Comparison of ENCODE assay signal across 8 cellular contexts in genomic region chr19:44499559-44499958, GRCh38. TPM values are rescaled to one million over a fixed set of nuclear protein-coding genes. Genes with fewer than 3 reads are reported as not detected.
DNase-seq lines count a peak whose midpoint lies in the region; ATAC-seq and TF ChIP-seq lines count a peak whose summit lies in the region.

No MANE protein-coding gene starts in this region.

- peak overlapping the region; percentile 94 for H3K27ac Mint-ChIP-seq in central memory CD8-positive, alpha-beta T cell (ENCODE audit: low read depth)
- H3K27ac Mint-ChIP-seq in naive thymus-derived CD4-positive, alpha-beta T cell: peak overlapping the region; percentile 82 to 94 (median 92)

- CTCF ChIA-PET in naive thymus-derived CD4-positive, alpha-beta T cell (lab: Charles Lee): interaction anchor here (0.5 to 0.9 kb wide), 3 partner anchors 11 to 335 kb away, joined by 3 read pairs; partner anchors contain the start of gene ZNF226

- H3K4me2 ChIP-seq in KMS-11: peak overlapping the region; percentile 86

- H2AFZ ChIP-seq in KMS-11 (ENCODE audit: low read depth): peak overlapping the region; percentile 86

- peaks cover 21% of the 10 kb centered on the region for H3K79me2 ChIP-seq in KMS-11 (ENCODE audit: insufficient read depth, low read depth)

- peaks cover 26% of the 10 kb centered on the region for H3K36me3 Mint-ChIP-seq in central memory CD8-positive, alpha-beta T cell (ENCODE audit: insufficient read depth)
- peaks cover 41 to 60% (median 55%) of the 10 kb centered on the region in 5 donors for H3K36me3 Mint-ChIP-seq in naive thymus-derived CD4-positive, alpha-beta T cell

- H3K27ac ChIP-seq in KMS-11: peak overlapping the region; percentile 69; the same call in 1 of the 2 replicates
- H3K27ac ChIP-seq in naive thymus-derived CD4-positive, alpha-beta T cell (ENCODE audit: low read depth, low read length): peak overlapping the region; percentile 84
- no peak overlapping the region for H3K27ac ChIP-seq in caudate nucleus (ENCODE audit: low read depth, low read length)

- TF ChIP-seq CTCF in AG10803 (conservative IDR thresholded peaks at IDR 0.05; ENCODE audit: low read length) (no peak), KMS-11 (conservative IDR thresholded peaks at IDR 0.05; ENCODE audit: low read depth, low read length) (no peak)

- H3K4me1 Mint-ChIP-seq in central memory CD8-positive, alpha-beta T cell: peaks cover 49% of the 10 kb centered on the region
- H3K4me1 Mint-ChIP-seq in naive thymus-derived CD4-positive, alpha-beta T cell: peaks cover 33 to 49% (median 37%) of the 10 kb centered on the region in 7 donors

- DNase-seq in AG10803 (ENCODE audit: low read depth) (no peak), DMS53 treated with DMSO at 0.1 percent for 48 hours (lab: John Stamatoyannopoulos, UW; ENCODE audit: unreplicated experiment) (no peak), DMS153 (lab: John Stamatoyannopoulos, UW) (no peak), NCI-H510A treated with DMSO at 0.1 percent for 48 hours (lab: John Stamatoyannopoulos, UW) (no peak), caudate nucleus (lab: John Stamatoyannopoulos, UW) (no peak)
- DNase-seq in central memory CD8-positive, alpha-beta T cell (ENCODE audit: low spot score in 2 of 2): no peak
- DNase-seq in naive thymus-derived CD4-positive, alpha-beta T cell: no peak

- peaks cover 6% of the 10 kb centered on the region for H3K27me3 Mint-ChIP-seq in central memory CD8-positive, alpha-beta T cell
- peaks cover 6 to 10% (median 7%) of the 10 kb centered on the region in 5 donors for H3K27me3 Mint-ChIP-seq in naive thymus-derived CD4-positive, alpha-beta T cell

- no peaks in the 10 kb centered on the region for H3K27me3 ChIP-seq in KMS-11 (ENCODE audit: insufficient read depth, low read depth)
- H3K27me3 ChIP-seq in naive thymus-derived CD4-positive, alpha-beta T cell (ENCODE audit: control insufficient read depth in 2 of 2, insufficient read depth in 2 of 2, low read length in 2 of 2): no peaks in the 10 kb centered on the region

- POLR2A ChIA-PET in naive thymus-derived CD4-positive, alpha-beta T cell (lab: Charles Lee): interaction anchor here (0.6 kb wide), 1 partner anchor 407 kb away, joined by 3 read pairs; no protein-coding TSS in a partner anchor

- peak overlapping the region; percentile 97 for H3K4me3 Mint-ChIP-seq in central memory CD8-positive, alpha-beta T cell
- H3K4me3 Mint-ChIP-seq in naive thymus-derived CD4-positive, alpha-beta T cell: peak overlapping the region; percentile 91 to 98 (median 96)

- H3K4me3 ChIP-seq in AG10803 (ENCODE audit: low read length) (peak overlapping the region; percentile 96), KMS-11 (IDR thresholded peaks at IDR 0.05; ENCODE audit: insufficient read depth, low read depth, low read length) (no peak overlapping the region)
- H3K4me3 ChIP-seq in naive thymus-derived CD4-positive, alpha-beta T cell (ENCODE audit: low read length): peak overlapping the region; percentile 100

- peaks cover 37% of the 10 kb centered on the region for H3K9me3 Mint-ChIP-seq in central memory CD8-positive, alpha-beta T cell
- peaks cover 16 to 95% (median 58%) of the 10 kb centered on the region in 11 donors for H3K9me3 Mint-ChIP-seq in naive thymus-derived CD4-positive, alpha-beta T cell

- H3K4me1 ChIP-seq in KMS-11 (ENCODE audit: low read depth, poor library complexity, severe bottlenecking): peaks cover 11% of the 10 kb centered on the region
- peaks cover 13 to 19% of the 10 kb centered on the region in 2 donors for H3K4me1 ChIP-seq in naive thymus-derived CD4-positive, alpha-beta T cell (ENCODE audit: control insufficient read depth in 2 of 2, insufficient read depth in 2 of 2, low read length in 2 of 2)

- H3K9ac ChIP-seq in KMS-11: peak overlapping the region; percentile 82; the same call in 1 of the 2 replicates

- H3K9me3 ChIP-seq in naive thymus-derived CD4-positive, alpha-beta T cell (ENCODE audit: control insufficient read depth in 2 of 3, low read length in 3 of 3): peaks cover 0 to 49% (median 22%) of the 10 kb centered on the region in 3 experiments

- ATAC-seq in central memory CD8-positive, alpha-beta T cell (replicated peaks; ENCODE audit: extremely low read depth, poor library complexity, severe bottlenecking): no peak
- no peak for ATAC-seq in naive thymus-derived CD4-positive, alpha-beta T cell

- intact Hi-C loops in naive thymus-derived CD4-positive, alpha-beta T cell (cut with micrococcal nuclease): no loop called here

- peaks cover 4% of the 10 kb centered on the region for H3K36me3 ChIP-seq in KMS-11 (ENCODE audit: insufficient read depth)
- H3K36me3 ChIP-seq in naive thymus-derived CD4-positive, alpha-beta T cell (ENCODE audit: control insufficient read depth in 2 of 3, insufficient read depth in 3 of 3, low read length in 3 of 3): peaks cover 6 to 45% (median 12%) of the 10 kb centered on the region in 3 experiments

- no peaks in the 10 kb centered on the region for H4K20me1 ChIP-seq in KMS-11 (ENCODE audit: insufficient read depth)

RNA-seq across cellular contexts. Expression of gene ZNF180, which starts 0.8 kb away (rescaled TPM):
- 10 to 100 TPM in 3 of 5 experiments, 1 to 10 TPM in 2; 7.5 to 17.7 (median 10.6) TPM for total RNA-seq in naive thymus-derived CD4-positive, alpha-beta T cell
- 10 to 100 TPM in 1 of 2 donors, 1 to 10 TPM in 1; 6.3 to 18.6 TPM for polyA plus RNA-seq in naive thymus-derived CD4-positive, alpha-beta T cell

RNA-seq across cellular contexts. Expression of gene CEACAM20, which starts 29.9 kb away (rescaled TPM):
- not detected for total RNA-seq in naive thymus-derived CD4-positive, alpha-beta T cell
- polyA plus RNA-seq in naive thymus-derived CD4-positive, alpha-beta T cell: not detected

RNA-seq across cellular contexts. Expression of gene ZNF229, which starts 51.3 kb away (rescaled TPM):
- 1 to 10 TPM in 2 of 5 experiments, under 1 TPM in 3; 0.15 to 2.3 (median 0.73) TPM for total RNA-seq in naive thymus-derived CD4-positive, alpha-beta T cell
- polyA plus RNA-seq in naive thymus-derived CD4-positive, alpha-beta T cell: 1 to 10 TPM; 2.4 to 2.5 TPM
